In the genomic region with DNA sequence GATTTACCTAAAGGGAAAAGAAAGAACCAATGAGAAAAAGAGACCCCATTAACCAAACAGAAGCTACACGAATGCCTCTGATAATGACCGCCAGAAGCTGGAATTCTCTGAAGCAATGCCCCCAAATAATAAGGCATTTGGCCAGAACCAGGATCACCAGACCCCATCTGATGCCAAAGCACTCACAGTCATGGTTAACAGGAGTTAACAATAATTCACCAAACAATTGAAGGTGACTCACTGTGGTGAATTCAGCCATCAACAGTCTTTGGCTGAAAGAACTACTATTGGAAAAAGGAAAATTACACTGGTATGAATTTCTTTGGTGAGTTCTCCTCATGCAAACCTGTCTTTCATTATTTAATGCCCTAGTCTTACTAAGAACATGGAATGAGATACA, we compare ENCODE assay signal across 19 cellular contexts. TPM values are rescaled to one million over a fixed set of nuclear protein-coding genes. Genes with fewer than 3 reads are reported as not detected.
A peak's percentile ranks its signal among the peaks of the same experiment; 100 is the strongest.
DNase-seq lines count a peak whose midpoint lies in the region; ATAC-seq and TF ChIP-seq lines count a peak whose summit lies in the region.
"Had no signal": no experiment of that assay in that cellular context is flagged by ENCODE, and none has a peak within 500 bp of the region (broad histone marks: within the 10 kb centered on the region; RNA-seq: fewer than 3 reads in every experiment).

No MANE protein-coding gene starts in this region.

- H3K4me3 ChIP-seq in AG10803 (ENCODE audit: low read length) (no peak overlapping the region), PC-3 (ENCODE audit: low read length) (no peak overlapping the region), epithelial cell of proximal tubule (ENCODE audit: low read depth, low read length) (no peak overlapping the region)
- H3K4me3 ChIP-seq: Peyer's patch, SJCRH30 had no signal

- intact Hi-C loops in PC-3 (cut with micrococcal nuclease) (no loop called here), Right ventricle myocardium superior (cut with DNase I) (no loop called here), Right ventricle myocardium inferior (cut with DNase I) (no loop called here)

- POLR2A ChIA-PET in PC-3 (lab: Charles Lee; ENCODE audit: unreplicated experiment): no interaction called here

- DNase-seq in AG10803 (ENCODE audit: low read depth) (peak; percentile 27), PC-3 (peak; percentile 60), epithelial cell of proximal tubule (ENCODE audit: low read depth) (peak; percentile 54), lung microvascular endothelial cell (ENCODE audit: low read depth in 2 of 2) (peak; percentile 19 to 40), Right ventricle myocardium superior (no peak), Right ventricle myocardium inferior (ENCODE audit: missing footprints) (no peak), G401 (ENCODE audit: low spot score) (no peak)
- DNase-seq in activated effector memory CD4-positive, alpha-beta T cell treated with Interleukin-2 at 50 U/mL for 16 hours: no peak
- DNase-seq: CD4-positive, alpha-beta memory T cell; DMS79; GF-D8; KBM-7; NCI-H1105 treated with DMSO at 0.1 percent for 48 hours; NCI-H1930; NCI-H2171; NCI-H446 treated with DMSO at 0.1 percent for 48 hours; NCI-H748 treated with DMSO at 0.1 percent for 48 hours; Peyer's patch; SJCRH30 had no signal

- no peaks in the 10 kb centered on the region for H4K20me1 ChIP-seq in PC-3 (ENCODE audit: low read length)

- no peak overlapping the region for H3K4me2 ChIP-seq in PC-3 (ENCODE audit: low read length)

- no peak overlapping the region for H2AFZ ChIP-seq in PC-3 (ENCODE audit: low read length)

- BruUV-seq in PC-3 (replicated peaks; lab: Mats Ljungman, UMichigan): no TSS peak

- H3K9ac ChIP-seq in PC-3 (ENCODE audit: low read length): no peak overlapping the region

- H3F3A ChIP-seq in PC-3 (ENCODE audit: low read length, unreplicated experiment): no peaks in the 10 kb centered on the region

- in situ Hi-C loops in G401 (cut with HindIII; ENCODE audit: low sequenced_read_pairs): no loop called here

- H3K9me2 ChIP-seq in PC-3 (replicated peaks; ENCODE audit: low read length): no peaks in the 10 kb centered on the region

- H3K9me3 ChIP-seq in PC-3 (ENCODE audit: low read length): no peaks in the 10 kb centered on the region
- H3K9me3 ChIP-seq: Peyer's patch, SJCRH30 had no signal

- CTCF ChIA-PET in PC-3 (lab: Charles Lee): no interaction called here

- H3K4me1 ChIP-seq in PC-3 (ENCODE audit: insufficient read depth, low read length): no peaks in the 10 kb centered on the region
- H3K4me1 ChIP-seq: Peyer's patch, SJCRH30 had no signal

- ATAC-seq in PC-3 (peak; percentile 75), Right ventricle myocardium superior (ENCODE audit: poor library complexity) (no peak), Right ventricle myocardium inferior (no peak)

- no peaks in the 10 kb centered on the region for H3K79me2 ChIP-seq in PC-3 (ENCODE audit: low read length)

- no peak overlapping the region for H3K27ac ChIP-seq in PC-3 (ENCODE audit: low read length)
- H3K27ac ChIP-seq: Peyer's patch, SJCRH30 had no signal

- H3K27me3 ChIP-seq in PC-3 (ENCODE audit: low read length): no peaks in the 10 kb centered on the region
- H3K27me3 ChIP-seq: Peyer's patch, SJCRH30 had no signal

- no peaks in the 10 kb centered on the region; the same call in 1 of the 2 replicates for H3K36me3 ChIP-seq in PC-3 (ENCODE audit: low read depth, low read length)
- H3K36me3 ChIP-seq: SJCRH30 had no signal

- TF ChIP-seq CTCF in AG10803 (conservative IDR thresholded peaks at IDR 0.05; ENCODE audit: low read length): no peak
- TF ChIP-seq CTCF in PC-3 (conservative IDR thresholded peaks at IDR 0.05; ENCODE audit: low read depth, low read length): no peak
- TF ChIP-seq CTCF in epithelial cell of proximal tubule (conservative IDR thresholded peaks at IDR 0.05; ENCODE audit: low read depth, low read length): no peak

RNA-seq across cellular contexts. Expression of gene NFRKB, which starts 21.9 kb away (rescaled TPM):
- total RNA-seq in PC-3 (2014; rRNA removed) (48.2 and 57.0 TPM in 2 replicates), epithelial cell of proximal tubule (13.5 and 23.4 TPM in 2 replicates), lung microvascular endothelial cell (10.2 and 13.9 TPM in 2 replicates), Right ventricle myocardium superior (9.5 TPM), Right ventricle myocardium inferior (11.5 TPM)
- 34.2 and 37.5 TPM in 2 replicates for total RNA-seq in G401 (2014; rRNA removed; shearing (Covaris generic))

Comparison
In these comparisons a context has a peak if more than half of its experiments do, and no peak if none do; other contexts are left out.
1. DNase-seq: peak in AG10803 (single experiment), PC-3 (single experiment), epithelial cell of proximal tubule (single experiment) and lung microvascular endothelial cell (2 of 2); none in activated effector memory CD4-positive, alpha-beta T cell treated with Interleukin-2 at 50 U/mL for 16 hours (single experiment), Right ventricle myocardium superior (single experiment), Right ventricle myocardium inferior (single experiment) and G401 (single experiment).